ENCODE assay signal across 14 cellular contexts in genomic region chr13:40549500-40550094, GRCh38.
DNase-seq lines count a peak whose midpoint lies in the region; ATAC-seq and TF ChIP-seq lines count a peak whose summit lies in the region.
"Had no signal": no experiment of that assay in that cellular context is flagged by ENCODE, and none has a peak within 500 bp of the region (broad histone marks: within the 10 kb centered on the region; RNA-seq: fewer than 3 reads in every experiment).

No MANE protein-coding gene starts in this region.

- H3K27me3 ChIP-seq in CD4-positive, alpha-beta T cell (ENCODE audit: control insufficient read depth, insufficient read depth, low read length) = no peaks in the 10 kb centered on the region
- H3K27me3 ChIP-seq in neural progenitor cell (no peaks in the 10 kb centered on the region), adrenal gland (no peaks in the 10 kb centered on the region)

- no peak overlapping the region for H3K4me2 ChIP-seq in neural progenitor cell

- H3K36me3 ChIP-seq in neural progenitor cell = no peaks in the 10 kb centered on the region
- H3K36me3 ChIP-seq in adrenal gland (replicated peaks in 1 of 2) = no peaks in the 10 kb centered on the region

- H3K36me3 Mint-ChIP-seq in CD4-positive, alpha-beta T cell (ENCODE audit: low read depth) = peaks cover 12% of the 10 kb centered on the region
- peaks cover 4% of the 10 kb centered on the region for H3K36me3 Mint-ChIP-seq in neural progenitor cell

- H3K9ac ChIP-seq in neural progenitor cell = no peak overlapping the region
- H3K9ac ChIP-seq: parathyroid adenoma had no signal

- peak; percentile 4 for TF ChIP-seq CTCF in CD4-positive, alpha-beta T cell (IDR thresholded peaks at IDR 0.05)
- TF ChIP-seq CTCF in neural progenitor cell (IDR thresholded peaks at IDR 0.05) (no peak), adrenal gland (IDR thresholded peaks at IDR 0.05) (no peak)

- no peak for ATAC-seq in CD4-positive, alpha-beta T cell (ENCODE audit: poor library complexity)
- ATAC-seq in HG03442 (IDR thresholded peaks at IDR 0.05; ENCODE audit: unreplicated experiment) = no peak
- ATAC-seq: HCT116 had no signal

- no peaks in the 10 kb centered on the region for H3K79me2 ChIP-seq in neural progenitor cell (ENCODE audit: low read depth)
- H3K79me2 ChIP-seq: parathyroid adenoma had no signal

- H3F3A ChIP-seq in neural progenitor cell (ENCODE audit: low read depth) = no peaks in the 10 kb centered on the region

- no peak overlapping the region for H3K4me3 ChIP-seq in neural progenitor cell
- H3K4me3 ChIP-seq in adrenal gland = no peak overlapping the region

- no peaks in the 10 kb centered on the region for H3K27me3 Mint-ChIP-seq in CD4-positive, alpha-beta T cell
- H3K27me3 Mint-ChIP-seq in neural progenitor cell (ENCODE audit: insufficient read depth, low read depth) = peaks cover 5% of the 10 kb centered on the region

- H2AFZ ChIP-seq in neural progenitor cell (replicated peaks) = no peak overlapping the region
- H2AFZ ChIP-seq: parathyroid adenoma had no signal

- POLR2A ChIA-PET in CD4-positive, alpha-beta T cell (lab: Charles Lee) = interaction anchor here (0.8 kb wide), 1 partner anchor 16 kb away, joined by 3 read pairs; no protein-coding TSS in a partner anchor

- no peak for DNase-seq in CD4-positive, alpha-beta T cell
- DNase-seq in LHCN-M2 (ENCODE audit: low read depth) (peak; percentile 42), fibroblast of the conjunctiva (ENCODE audit: low read depth) (peak; percentile 38), neural progenitor cell (ENCODE audit: low spot score) (no peak), NCI-H2029 (lab: John Stamatoyannopoulos, UW) (no peak), HPDE6-E6E7 (ENCODE audit: extremely low spot score) (no peak), adrenal gland (no peak)
- DNase-seq: activated CD4-positive, alpha-beta T cell treated with anti-CD3 and anti-CD28 coated beads for 48 hours; activated T-cell treated with anti-CD3 and anti-CD28 coated beads, Interleukin-2, amount 50 U/mL, for 1 hour; NCI-H1417 treated with DMSO at 0.1 percent for 48 hours; T1000 had no signal

- H3K9me3 Mint-ChIP-seq in CD4-positive, alpha-beta T cell = peaks cover 6% of the 10 kb centered on the region
- no peaks in the 10 kb centered on the region for H3K9me3 Mint-ChIP-seq in neural progenitor cell

- CTCF ChIA-PET in CD4-positive, alpha-beta T cell (lab: Charles Lee) = no interaction called here

- no peak for TF ChIP-seq POLR2A in adrenal gland (IDR thresholded peaks at IDR 0.05)

- peak overlapping the region; percentile 26 for H3K27ac ChIP-seq in CD4-positive, alpha-beta T cell (ENCODE audit: low read depth, low read length)
- H3K27ac ChIP-seq in neural progenitor cell (no peak overlapping the region), adrenal gland (no peak overlapping the region)
- H3K27ac ChIP-seq: parathyroid adenoma had no signal

- H3K4me1 ChIP-seq in neural progenitor cell = peaks cover 8% of the 10 kb centered on the region
- H3K4me1 ChIP-seq in adrenal gland (replicated peaks in 1 of 2) = peaks cover 0 to 15% of the 10 kb centered on the region in 2 donors
- H3K4me1 ChIP-seq: parathyroid adenoma had no signal

- no peaks in the 10 kb centered on the region for H3K9me3 ChIP-seq in CD4-positive, alpha-beta T cell (ENCODE audit: control insufficient read depth, low read length)
- H3K9me3 ChIP-seq in neural progenitor cell (ENCODE audit: low read depth) = no peaks in the 10 kb centered on the region
- no peaks in the 10 kb centered on the region for H3K9me3 ChIP-seq in adrenal gland (replicated peaks in 1 of 3)

- no peak overlapping the region for H3K4me3 Mint-ChIP-seq in CD4-positive, alpha-beta T cell
- H3K4me3 Mint-ChIP-seq in neural progenitor cell = no peak overlapping the region

- H3K27ac Mint-ChIP-seq in CD4-positive, alpha-beta T cell = peak overlapping the region; percentile 71
- H3K27ac Mint-ChIP-seq in neural progenitor cell = peak overlapping the region; percentile 54

- no peaks in the 10 kb centered on the region for H4K20me1 ChIP-seq in neural progenitor cell (ENCODE audit: low read depth)

- H3K4me1 Mint-ChIP-seq in CD4-positive, alpha-beta T cell (ENCODE audit: low read depth) = peaks cover 68% of the 10 kb centered on the region
- H3K4me1 Mint-ChIP-seq in neural progenitor cell = peaks cover 8% of the 10 kb centered on the region

- intact Hi-C loops in CD4-positive, alpha-beta T cell (cut with DNase I, micrococcal nuclease) = no loop called here
- intact Hi-C loops in adrenal gland (cut with DNase I) = no loop called here

Comparison
In these comparisons a context has a peak if more than half of its experiments do, and no peak if none do; other contexts are left out.
1. DNase-seq: peak in LHCN-M2 (single experiment) and fibroblast of the conjunctiva (single experiment); none in CD4-positive, alpha-beta T cell (0 of 10), neural progenitor cell (single experiment), NCI-H2029 (single experiment), HPDE6-E6E7 (single experiment) and adrenal gland (0 of 7).